ENCODE assay signal across 29 cellular contexts in the genomic region with DNA sequence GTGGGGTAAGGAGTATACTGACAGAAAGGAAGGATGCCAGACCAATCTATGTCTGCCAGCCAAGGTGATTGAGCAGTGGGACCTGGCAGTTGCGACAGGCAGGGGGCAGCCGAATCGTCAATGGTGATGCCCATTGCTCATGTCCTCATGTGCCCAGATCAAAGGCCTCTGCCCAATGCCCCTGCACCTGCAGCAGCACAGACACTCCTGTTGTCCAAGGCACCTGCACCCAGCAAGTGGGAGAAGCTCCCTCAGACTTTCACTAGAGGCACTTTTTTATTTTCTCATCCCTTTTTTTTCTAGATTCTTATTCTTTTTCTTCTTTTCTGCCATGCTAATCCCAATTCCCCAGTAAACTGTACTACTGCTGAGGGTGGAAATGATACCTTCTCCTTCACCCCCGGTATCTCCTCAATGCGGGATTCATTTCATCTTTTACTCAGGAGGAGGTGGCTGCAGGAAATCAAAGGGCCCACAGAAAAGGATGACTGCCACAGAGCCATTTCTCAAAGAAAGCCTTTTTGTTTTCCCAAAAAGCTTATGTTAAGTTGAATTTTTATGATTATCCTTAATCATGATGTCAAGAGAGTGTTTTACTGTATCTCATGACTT.
"Had no signal": no experiment of that assay in that cellular context is flagged by ENCODE, and none has a peak within 500 bp of the region (broad histone marks: within the 10 kb centered on the region; RNA-seq: fewer than 3 reads in every experiment).

No MANE protein-coding gene starts in this region.

- ATAC-seq: left colon; left lung; lower lobe of right lung; mucosa of descending colon; naive thymus-derived CD4-positive, alpha-beta T cell; natural killer cell treated with Interleukin-12 subunit alpha and Interleukin-12 subunit beta and Interleukin-15 and Interleukin-18, amount 100 ng/mL, for 72 hours; pancreas; sciatic nerve; stimulated activated naive B cell treated with anti-CD40 and anti-IgM and Interleukin-4, amounts not matched to agents 10 μg/mL and 1 μg/mL and 100 μg/mL, for 72 hours; stimulated activated naive CD8-positive, alpha-beta T cell treated with anti-CD3 and anti-CD28 coated beads, Interleukin-15, Interleukin-2, amounts not matched to agents 100 U/mL and 50 U/mL, for 24 hours; upper lobe of right lung had no signal

- H3K36me3 Mint-ChIP-seq: immature natural killer cell; naive thymus-derived CD4-positive, alpha-beta T cell; natural killer cell treated with Interleukin-12 subunit alpha and Interleukin-12 subunit beta and Interleukin-15 and Interleukin-18, amount 100 ng/mL, for 72 hours; stimulated activated naive B cell treated with anti-CD40 and anti-IgM and Interleukin-4, amounts not matched to agents 10 μg/mL and 1 μg/mL and 100 μg/mL, for 72 hours had no signal

- H3K9me3 Mint-ChIP-seq: natural killer cell treated with Interleukin-12 subunit alpha and Interleukin-12 subunit beta and Interleukin-15 and Interleukin-18, amount 100 ng/mL, for 72 hours; stimulated activated naive B cell treated with anti-CD40 and anti-IgM and Interleukin-4, amounts not matched to agents 10 μg/mL and 1 μg/mL and 100 μg/mL, for 72 hours had no signal

- H3K4me3 Mint-ChIP-seq: immature natural killer cell; naive thymus-derived CD4-positive, alpha-beta T cell; natural killer cell treated with Interleukin-12 subunit alpha and Interleukin-12 subunit beta and Interleukin-15 and Interleukin-18, amount 100 ng/mL, for 72 hours; stimulated activated naive B cell treated with anti-CD40 and anti-IgM and Interleukin-4, amounts not matched to agents 10 μg/mL and 1 μg/mL and 100 μg/mL, for 72 hours had no signal

- H3K27me3 ChIP-seq: heart left ventricle, left lung, pancreas, stomach, testis, thyroid gland, upper lobe of right lung had no signal

- H3K27ac ChIP-seq: heart left ventricle, left lung, lower lobe of right lung, pancreas, prostate gland, skin epidermis, stomach, testis, thyroid gland, upper lobe of right lung had no signal

- H3K4me3 ChIP-seq: heart left ventricle, left lung, lower lobe of right lung, mucosa of descending colon, pancreas, prostate gland, skin epidermis, stomach, testis, thyroid gland, upper lobe of right lung had no signal

- H3K27ac Mint-ChIP-seq: immature natural killer cell; naive thymus-derived CD4-positive, alpha-beta T cell; natural killer cell treated with Interleukin-12 subunit alpha and Interleukin-12 subunit beta and Interleukin-15 and Interleukin-18, amount 100 ng/mL, for 72 hours; stimulated activated naive B cell treated with anti-CD40 and anti-IgM and Interleukin-4, amounts not matched to agents 10 μg/mL and 1 μg/mL and 100 μg/mL, for 72 hours had no signal

- H3K9me3 ChIP-seq: heart left ventricle, left lung, lower lobe of right lung, mucosa of descending colon, pancreas, prostate gland, stomach, testis, thyroid gland, upper lobe of right lung had no signal

- H3K4me1 ChIP-seq: left lung, lower lobe of right lung, pancreas, prostate gland, stomach, testis, thyroid gland, upper lobe of right lung had no signal

- DNase-seq: heart left ventricle; hypothalamus; immature natural killer cell; kidney; left colon; left lung; lower lobe of right lung; midbrain; mucosa of descending colon; naive thymus-derived CD4-positive, alpha-beta T cell; pancreas; posterior cingulate gyrus; retina; right cardiac atrium; stimulated activated CD4-positive, alpha-beta T cell treated with anti-CD3 and anti-CD28 coated beads, Interleukin-1b, Interleukin-23, amount 100 ng/mL, for 48 hours; stimulated activated CD4-positive, alpha-beta T cell treated with anti-CD3 and anti-CD28 coated beads, Interleukin-2, amount 100 ng/mL, for 48 hours; stimulated activated CD4-positive, alpha-beta T cell treated with anti-CD3 and anti-CD28 coated beads, Interleukin-4, amount 100 ng/mL, for 4 hours; stimulated activated CD8-positive, alpha-beta memory T cell treated with anti-CD3 and anti-CD28 coated beads, Interleukin-4, amount 100 ng/mL, for 48 hours; stimulated activated naive B cell treated with anti-CD40 and anti-IgM and Interleukin-4, amounts not matched to agents 10 μg/mL and 1 μg/mL and 100 μg/mL, for 72 hours; stimulated activated naive CD8-positive, alpha-beta T cell treated with anti-CD3 and anti-CD28 coated beads, Interleukin-15, Interleukin-2, amounts not matched to agents 100 U/mL and 50 U/mL, for 24 hours; stomach; testis; thyroid gland; trophoblast cell; upper lobe of right lung had no signal

- H3K27me3 Mint-ChIP-seq: natural killer cell treated with Interleukin-12 subunit alpha and Interleukin-12 subunit beta and Interleukin-15 and Interleukin-18, amount 100 ng/mL, for 72 hours; stimulated activated naive B cell treated with anti-CD40 and anti-IgM and Interleukin-4, amounts not matched to agents 10 μg/mL and 1 μg/mL and 100 μg/mL, for 72 hours had no signal

- H3K36me3 ChIP-seq: heart left ventricle, left lung, lower lobe of right lung, pancreas, prostate gland, stomach, thyroid gland, upper lobe of right lung had no signal

- H3K4me1 Mint-ChIP-seq: immature natural killer cell; naive thymus-derived CD4-positive, alpha-beta T cell; stimulated activated naive B cell treated with anti-CD40 and anti-IgM and Interleukin-4, amounts not matched to agents 10 μg/mL and 1 μg/mL and 100 μg/mL, for 72 hours had no signal
